In the genomic region with DNA sequence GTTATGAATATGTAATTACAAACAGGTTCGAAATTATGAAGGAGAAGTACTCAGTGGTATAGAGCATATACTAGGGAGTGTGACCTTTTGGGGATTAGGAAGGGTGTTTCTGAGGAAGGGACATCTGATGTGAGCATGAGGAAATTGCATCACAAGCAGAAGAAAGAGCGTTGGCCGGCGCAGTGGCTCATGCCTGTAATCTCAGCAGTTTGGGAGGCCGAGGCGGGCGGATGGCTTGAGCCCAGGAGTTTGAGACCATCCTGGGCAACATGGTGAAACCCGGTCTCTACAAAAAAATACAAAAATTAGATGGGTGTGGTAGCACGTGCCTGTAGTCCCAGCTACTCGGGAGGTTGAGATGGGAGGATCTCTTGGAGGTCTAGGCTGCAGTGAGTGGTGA, we compare ENCODE assay signal across 9 cellular contexts. TPM values are rescaled to one million over a fixed set of nuclear protein-coding genes. Genes with fewer than 3 reads are reported as not detected.
DNase-seq lines count a peak whose midpoint lies in the region; ATAC-seq and TF ChIP-seq lines count a peak whose summit lies in the region.
"Had no signal": no experiment of that assay in that cellular context is flagged by ENCODE, and none has a peak within 500 bp of the region (broad histone marks: within the 10 kb centered on the region; RNA-seq: fewer than 3 reads in every experiment).

No MANE protein-coding gene starts in this region.

- no peak overlapping the region for H3K4me2 ChIP-seq in osteoblast (ENCODE audit: insufficient read depth, low read length)

- peaks cover 80% of the 10 kb centered on the region for H3K4me1 ChIP-seq in CD4-positive, CD25-positive, alpha-beta regulatory T cell (ENCODE audit: control insufficient read depth, insufficient read depth, low read length, poor library complexity, severe bottlenecking)
- peaks cover 13% of the 10 kb centered on the region for H3K4me1 ChIP-seq in osteoblast (ENCODE audit: insufficient read depth, low read length)

- peaks cover 7% of the 10 kb centered on the region for H3K36me3 ChIP-seq in CD4-positive, CD25-positive, alpha-beta regulatory T cell (ENCODE audit: control insufficient read depth, insufficient read depth, low read length)
- no peaks in the 10 kb centered on the region for H3K36me3 ChIP-seq in osteoblast (ENCODE audit: insufficient read depth, low read length)
- H3K36me3 ChIP-seq: Peyer's patch had no signal

- H3K27ac ChIP-seq in CD4-positive, CD25-positive, alpha-beta regulatory T cell (ENCODE audit: insufficient read depth, low read length, poor library complexity, severe bottlenecking), result peak overlapping the region; percentile 60
- H3K27ac ChIP-seq in osteoblast (ENCODE audit: low read depth, low read length), result no peak overlapping the region

- H3K9me3 ChIP-seq in CD4-positive, CD25-positive, alpha-beta regulatory T cell (ENCODE audit: control insufficient read depth in 2 of 2, low read length in 2 of 2), result no peaks in the 10 kb centered on the region
- H3K9me3 ChIP-seq in osteoblast (ENCODE audit: low read depth, low read length), result no peaks in the 10 kb centered on the region
- H3K9me3 ChIP-seq: Peyer's patch had no signal

- H3K9me3 Mint-ChIP-seq in CD4-positive, CD25-positive, alpha-beta regulatory T cell, result no peaks in the 10 kb centered on the region
- no peaks in the 10 kb centered on the region for H3K9me3 Mint-ChIP-seq in IgD-negative memory B cell
- no peaks in the 10 kb centered on the region for H3K9me3 Mint-ChIP-seq in activated naive CD8-positive, alpha-beta T cell (ENCODE audit: low read depth)

- H3K27me3 ChIP-seq in CD4-positive, CD25-positive, alpha-beta regulatory T cell (ENCODE audit: control insufficient read depth, insufficient read depth, low read length), result no peaks in the 10 kb centered on the region
- H3K27me3 ChIP-seq in osteoblast (ENCODE audit: insufficient read depth, low read length), result no peaks in the 10 kb centered on the region
- H3K27me3 ChIP-seq: Peyer's patch had no signal

- peak overlapping the region; percentile 75 to 99 (median 90) for H3K27ac Mint-ChIP-seq in CD4-positive, CD25-positive, alpha-beta regulatory T cell
- peak overlapping the region; percentile 89 to 100 (median 99) for H3K27ac Mint-ChIP-seq in IgD-negative memory B cell
- H3K27ac Mint-ChIP-seq in activated naive CD8-positive, alpha-beta T cell, result peak overlapping the region; percentile 74

- H3K4me3 ChIP-seq in CD4-positive, CD25-positive, alpha-beta regulatory T cell (ENCODE audit: low read depth, low read length), result peak overlapping the region; percentile 7
- H3K4me3 ChIP-seq in osteoblast (ENCODE audit: insufficient read depth, low read length) (no peak overlapping the region), foreskin fibroblast (ENCODE audit: low read depth in 1 of 2, low read length in 2 of 2) (no peak overlapping the region)
- H3K4me3 ChIP-seq: Peyer's patch had no signal

- H3K79me2 ChIP-seq in osteoblast (ENCODE audit: insufficient read depth, low read length), result peaks cover 65% of the 10 kb centered on the region

- H3K4me1 Mint-ChIP-seq in CD4-positive, CD25-positive, alpha-beta regulatory T cell, result peaks cover 40 to 82% (median 66%) of the 10 kb centered on the region in 4 donors
- peaks cover 48 to 69% (median 61%) of the 10 kb centered on the region in 3 donors for H3K4me1 Mint-ChIP-seq in IgD-negative memory B cell
- peaks cover 76% of the 10 kb centered on the region for H3K4me1 Mint-ChIP-seq in activated naive CD8-positive, alpha-beta T cell (ENCODE audit: low read depth)

- H3K36me3 Mint-ChIP-seq in CD4-positive, CD25-positive, alpha-beta regulatory T cell, result peaks cover 7% of the 10 kb centered on the region
- H3K36me3 Mint-ChIP-seq in IgD-negative memory B cell, result peaks cover under 1% of the 10 kb centered on the region
- H3K36me3 Mint-ChIP-seq in activated naive CD8-positive, alpha-beta T cell, result no peaks in the 10 kb centered on the region

- TF ChIP-seq CTCF in GM20000 (IDR thresholded peaks at IDR 0.05; ENCODE audit: extremely low read depth, missing control alignments) (no peak), osteoblast (IDR thresholded peaks at IDR 0.05; ENCODE audit: extremely low read depth, low read depth, low read length) (no peak), foreskin fibroblast (IDR thresholded peaks at IDR 0.05; ENCODE audit: low read depth, low read length) (no peak)

- H4K20me1 ChIP-seq in osteoblast (ENCODE audit: insufficient read depth, low read length), result no peaks in the 10 kb centered on the region

- H3K4me3 Mint-ChIP-seq in CD4-positive, CD25-positive, alpha-beta regulatory T cell, result peak overlapping the region in 3 of 4 donors; percentile 63 to 88 (median 69)
- H3K4me3 Mint-ChIP-seq in IgD-negative memory B cell, result peak overlapping the region in 2 of 4 donors; percentile 24 to 78
- no peak overlapping the region for H3K4me3 Mint-ChIP-seq in activated naive CD8-positive, alpha-beta T cell

- no peak for DNase-seq in CD4-positive, CD25-positive, alpha-beta regulatory T cell
- peak; percentile 7 for DNase-seq in midbrain (lab: John Stamatoyannopoulos, UW)
- DNase-seq in GM20000 (ENCODE audit: low spot score), result no peak
- no peak for DNase-seq in osteoblast (ENCODE audit: insufficient read length, low spot score, missing footprints)
- DNase-seq in DMS114 treated with DMSO at 0.1 percent for 48 hours (lab: John Stamatoyannopoulos, UW; ENCODE audit: unreplicated experiment), result no peak
- DNase-seq in foreskin fibroblast, result no peak
- DNase-seq: Peyer's patch had no signal

- no peak for ATAC-seq in CD4-positive, CD25-positive, alpha-beta regulatory T cell (ENCODE audit: low read depth in 2 of 2)

- H3K27me3 Mint-ChIP-seq in CD4-positive, CD25-positive, alpha-beta regulatory T cell, result no peaks in the 10 kb centered on the region
- no peaks in the 10 kb centered on the region for H3K27me3 Mint-ChIP-seq in IgD-negative memory B cell
- no peaks in the 10 kb centered on the region for H3K27me3 Mint-ChIP-seq in activated naive CD8-positive, alpha-beta T cell

- no peak overlapping the region for H2AFZ ChIP-seq in osteoblast (ENCODE audit: low read length)

RNA-seq across cellular contexts. Expression of a gene that starts 6.9 kb away (rescaled TPM):
- total RNA-seq in CD4-positive, CD25-positive, alpha-beta regulatory T cell, result 77.3 TPM
- polyA plus RNA-seq in CD4-positive, CD25-positive, alpha-beta regulatory T cell, result 100 to 1,000 TPM; 141 to 231 (median 171) TPM
- 141 TPM for polyA plus RNA-seq in IgD-negative memory B cell
- total RNA-seq in osteoblast, result 7.2 and 10.0 TPM in 2 replicates
